ENCODE assay signal across 26 cellular contexts in the genomic region with DNA sequence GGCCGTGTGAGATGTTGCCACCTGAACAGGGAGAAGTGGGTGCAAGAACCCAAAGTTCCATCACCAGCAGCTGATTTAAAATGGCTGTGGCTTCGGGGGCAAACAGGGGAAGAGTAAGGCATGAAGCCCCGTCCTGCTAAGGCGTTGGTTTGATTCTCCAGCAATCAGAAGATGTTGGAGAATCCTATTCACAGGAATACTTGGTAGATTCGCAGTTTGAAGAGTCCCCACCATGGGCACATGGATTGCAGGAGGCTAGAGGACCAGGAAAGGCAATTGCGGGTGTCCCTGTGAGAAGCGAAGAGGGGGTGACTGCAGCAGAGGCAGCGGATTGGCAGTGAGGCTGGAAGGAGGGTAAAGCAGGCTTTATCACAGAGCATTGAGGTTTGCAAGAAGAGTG. TPM values are rescaled to one million over a fixed set of nuclear protein-coding genes. Genes with fewer than 3 reads are reported as not detected.
DNase-seq lines count a peak whose midpoint lies in the region; ATAC-seq, FAIRE-seq and TF ChIP-seq lines count a peak whose summit lies in the region.
"Had no signal": no experiment of that assay in that cellular context is flagged by ENCODE, and none has a peak within 500 bp of the region (broad histone marks: within the 10 kb centered on the region; RNA-seq: fewer than 3 reads in every experiment).

No MANE protein-coding gene starts in this region.

- ATAC-seq in left lung = no peak
- ATAC-seq in HG02884 (IDR thresholded peaks at IDR 0.05; ENCODE audit: unreplicated experiment) = no peak
- ATAC-seq in HG03196 (IDR thresholded peaks at IDR 0.05; ENCODE audit: unreplicated experiment) = no peak
- ATAC-seq: left colon; stimulated activated naive CD8-positive, alpha-beta T cell treated with anti-CD3 and anti-CD28 coated beads, Interleukin-15, amount 100 ng/mL, for 72 hours had no signal

- no peaks in the 10 kb centered on the region for H3K36me3 Mint-ChIP-seq in Caco-2 (ENCODE audit: insufficient read depth, unreplicated experiment)
- H3K36me3 Mint-ChIP-seq in astrocyte (ENCODE audit: low read depth, unreplicated experiment) = peaks cover 28% of the 10 kb centered on the region
- H3K36me3 Mint-ChIP-seq: activated naive CD4-positive, alpha-beta T cell treated with anti-CD3 and anti-CD28 coated beads, Interleukin-2, amount 10 ng/mL, durations not matched to agents 7 days and 5 days; CD8-positive, alpha-beta memory T cell had no signal

- peaks cover 20% of the 10 kb centered on the region for H4K20me1 ChIP-seq in astrocyte (ENCODE audit: insufficient read depth, low read length)

- H3K4me2 ChIP-seq in astrocyte (ENCODE audit: low read length) (no peak overlapping the region), trophoblast cell (ENCODE audit: low read length) (no peak overlapping the region)

- H4K91ac ChIP-seq in trophoblast cell (ENCODE audit: low read depth, low read length) = no peak overlapping the region

- H3K79me2 ChIP-seq in astrocyte (ENCODE audit: insufficient read depth, low read length) (no peaks in the 10 kb centered on the region), trophoblast cell (ENCODE audit: control insufficient read depth, insufficient read depth, low read length, poor library complexity) (no peaks in the 10 kb centered on the region)

- BruUV-seq in Caco-2 (replicated peaks; lab: Mats Ljungman, UMichigan) = no TSS peak

- TF ChIP-seq CTCF in Caco-2 (IDR thresholded peaks at IDR 0.05; ENCODE audit: insufficient read depth in 1 of 2, low read depth in 1 of 2, low read length in 1 of 2, severe bottlenecking in 1 of 2, unreplicated experiment in 1 of 2) (no peak), astrocyte (IDR thresholded peaks at IDR 0.05; ENCODE audit: insufficient read depth, low read depth, low read length) (no peak), left lung (IDR thresholded peaks at IDR 0.05) (no peak)

- CTCF ChIA-PET in Caco-2 (lab: Charles Lee) = no interaction called here

- H3K36me3 ChIP-seq in Caco-2 (ENCODE audit: control insufficient read depth, insufficient read depth, low read length) (no peaks in the 10 kb centered on the region), astrocyte (ENCODE audit: insufficient read depth, low read length) (peaks cover 2% of the 10 kb centered on the region), left lung (peaks cover 0 to 6% of the 10 kb centered on the region in 2 donors), trophoblast cell (ENCODE audit: control insufficient read depth in 1 of 2, insufficient read depth in 2 of 2, low read length in 2 of 2) (peaks cover 30 to 49% of the 10 kb centered on the region in 2 experiments)
- H3K36me3 ChIP-seq: BE2C, SJCRH30 had no signal

- DNase-seq in Caco-2 (no peak), astrocyte (ENCODE audit: low read depth) (no peak), left lung (no peak), trophoblast cell (no peak), NCI-H1694 (lab: John Stamatoyannopoulos, UW) (no peak), NCI-H1105 treated with DMSO at 0.1 percent for 48 hours (lab: John Stamatoyannopoulos, UW) (no peak)
- DNase-seq: activated CD4-positive, alpha-beta T cell treated with anti-CD3 and anti-CD28 coated beads, Interleukin-2, amount 50 U/mL, for 4 hours; activated naive CD4-positive, alpha-beta T cell treated with anti-CD3 and anti-CD28 coated beads, Interleukin-2, amount 10 ng/mL, durations not matched to agents 7 days and 5 days; BE2C; CD8-positive, alpha-beta memory T cell; effector CD8-positive, alpha-beta T cell; foreskin fibroblast; left colon; NCI-H187 treated with DMSO at 0.1 percent for 48 hours; NCI-H526; stimulated activated naive CD8-positive, alpha-beta T cell treated with anti-CD3 and anti-CD28 coated beads, Interleukin-15, amount 100 ng/mL, for 72 hours; tibial artery had no signal

- H3K4me1 ChIP-seq in Caco-2 = 0 out of 2 replicates have a peak, but pooled peaks cover 6% of the 10 kb centered on the region
- peaks cover 11% of the 10 kb centered on the region for H3K4me1 ChIP-seq in astrocyte (ENCODE audit: insufficient read depth, low read length)
- peaks cover 0 to 19% of the 10 kb centered on the region in 2 donors for H3K4me1 ChIP-seq in left lung
- H3K4me1 ChIP-seq in trophoblast cell (ENCODE audit: control insufficient read depth in 1 of 2, insufficient read depth in 2 of 2, low read length in 2 of 2) = peaks cover 23 to 25% of the 10 kb centered on the region in 2 experiments
- H3K4me1 ChIP-seq: BE2C had no signal

- no peak overlapping the region for H3K27ac ChIP-seq in astrocyte (ENCODE audit: low read depth, low read length)
- H3K27ac ChIP-seq in left lung = peak overlapping the region; percentile 74 to 76
- no peak overlapping the region for H3K27ac ChIP-seq in trophoblast cell (ENCODE audit: low read depth, low read length)
- H3K27ac ChIP-seq: SJCRH30 had no signal

- intact Hi-C loops in Caco-2 (cut with micrococcal nuclease; ENCODE audit: unreplicated experiment) = no loop called here
- intact Hi-C loops in left lung (cut with DNase I) = no loop called here

- H2BK12ac ChIP-seq in trophoblast cell (ENCODE audit: low read length) = no peak overlapping the region

- H3K23ac ChIP-seq in trophoblast cell (ENCODE audit: low read length) = no peak overlapping the region

- H3K4me1 Mint-ChIP-seq in Caco-2 (ENCODE audit: low read depth, unreplicated experiment) (peaks cover 6% of the 10 kb centered on the region), astrocyte (ENCODE audit: low read depth, unreplicated experiment) (peaks cover 25% of the 10 kb centered on the region)
- H3K4me1 Mint-ChIP-seq: activated naive CD4-positive, alpha-beta T cell treated with anti-CD3 and anti-CD28 coated beads, Interleukin-2, amount 10 ng/mL, durations not matched to agents 7 days and 5 days; CD8-positive, alpha-beta memory T cell; stimulated activated naive CD8-positive, alpha-beta T cell treated with anti-CD3 and anti-CD28 coated beads, Interleukin-15, amount 100 ng/mL, for 72 hours had no signal

- no peak overlapping the region for H2AFZ ChIP-seq in astrocyte (ENCODE audit: low read depth, low read length)
- no peak overlapping the region for H2AFZ ChIP-seq in trophoblast cell (ENCODE audit: insufficient read depth, low read length, poor library complexity)

- H3K27ac Mint-ChIP-seq in Caco-2 (ENCODE audit: unreplicated experiment) = peak overlapping the region; percentile 23
- no peak overlapping the region for H3K27ac Mint-ChIP-seq in astrocyte (ENCODE audit: unreplicated experiment)
- H3K27ac Mint-ChIP-seq: activated naive CD4-positive, alpha-beta T cell treated with anti-CD3 and anti-CD28 coated beads, Interleukin-2, amount 10 ng/mL, durations not matched to agents 7 days and 5 days; CD8-positive, alpha-beta memory T cell; IgD-negative memory B cell; nephron progenitor cell; stimulated activated naive CD8-positive, alpha-beta T cell treated with anti-CD3 and anti-CD28 coated beads, Interleukin-15, amount 100 ng/mL, for 72 hours had no signal

- no peak overlapping the region for H2AK5ac ChIP-seq in trophoblast cell (ENCODE audit: low read length)

- H3K18ac ChIP-seq in trophoblast cell (ENCODE audit: low read length) = peak overlapping the region; percentile 14

- H3K4me3 ChIP-seq in Caco-2 (ENCODE audit: low read depth, low read length) = no peak overlapping the region
- no peak overlapping the region for H3K4me3 ChIP-seq in astrocyte (ENCODE audit: insufficient read depth, low read depth, low read length)
- no peak overlapping the region for H3K4me3 ChIP-seq in left lung
- no peak overlapping the region for H3K4me3 ChIP-seq in trophoblast cell (ENCODE audit: low read depth, low read length)
- H3K4me3 ChIP-seq: SJCRH30, tibial artery had no signal

- POLR2A ChIA-PET in Caco-2 (lab: Charles Lee) = no interaction called here

- FAIRE-seq in astrocyte (lab: Jason Lieb, UNC) = no peak
- FAIRE-seq: colon, GM12892, H54, RCC 7860 had no signal

- H3K9me3 ChIP-seq in Caco-2 (no peaks in the 10 kb centered on the region), astrocyte (ENCODE audit: insufficient read depth, low read depth, low read length) (no peaks in the 10 kb centered on the region), left lung (no peaks in the 10 kb centered on the region), trophoblast cell (ENCODE audit: insufficient read depth, low read depth, low read length) (no peaks in the 10 kb centered on the region)
- H3K9me3 ChIP-seq: BE2C, SJCRH30, tibial artery had no signal

- H3K9me3 Mint-ChIP-seq in Caco-2 (ENCODE audit: unreplicated experiment) (no peaks in the 10 kb centered on the region), astrocyte (ENCODE audit: unreplicated experiment) (no peaks in the 10 kb centered on the region)
- H3K9me3 Mint-ChIP-seq: activated naive CD4-positive, alpha-beta T cell treated with anti-CD3 and anti-CD28 coated beads, Interleukin-2, amount 10 ng/mL, durations not matched to agents 7 days and 5 days; CD8-positive, alpha-beta memory T cell; nephron progenitor cell; stimulated activated naive CD8-positive, alpha-beta T cell treated with anti-CD3 and anti-CD28 coated beads, Interleukin-15, amount 100 ng/mL, for 72 hours had no signal

- no peaks in the 10 kb centered on the region for H3K79me1 ChIP-seq in trophoblast cell (ENCODE audit: low read length)

- H3K27me3 Mint-ChIP-seq in Caco-2 (ENCODE audit: insufficient read depth, unreplicated experiment) (no peaks in the 10 kb centered on the region), astrocyte (ENCODE audit: low read depth, unreplicated experiment) (no peaks in the 10 kb centered on the region)
- H3K27me3 Mint-ChIP-seq: IgD-negative memory B cell had no signal

- no peak overlapping the region for H2BK5ac ChIP-seq in trophoblast cell (ENCODE audit: low read depth, low read length, poor library complexity)

- H4K12ac ChIP-seq in trophoblast cell (ENCODE audit: low read depth, low read length) = no peak overlapping the region

- no peak overlapping the region for H4K8ac ChIP-seq in trophoblast cell (ENCODE audit: low read depth, low read length)

- H3K14ac ChIP-seq in trophoblast cell (ENCODE audit: low read length) = no peak overlapping the region

- WGBS in trophoblast cell (ENCODE audit: extremely low coverage, insufficient coverage, insufficient read length) = no CpG with 5 or more reads among the region's 8 CpGs

- H2BK120ac ChIP-seq in trophoblast cell (ENCODE audit: insufficient read depth, low read length, poor library complexity) = no peak overlapping the region

- H3K9ac ChIP-seq in astrocyte (ENCODE audit: low read length) (peak overlapping the region; percentile 45), trophoblast cell (ENCODE audit: low read length) (no peak overlapping the region)

- H3K4ac ChIP-seq in trophoblast cell (ENCODE audit: low read depth, low read length) = no peak overlapping the region

- no peaks in the 10 kb centered on the region for H3K27me3 ChIP-seq in Caco-2 (replicated peaks; ENCODE audit: control insufficient read depth, insufficient read depth, low read length)
- no peaks in the 10 kb centered on the region for H3K27me3 ChIP-seq in astrocyte (ENCODE audit: insufficient read depth, low read length)
- no peaks in the 10 kb centered on the region for H3K27me3 ChIP-seq in left lung
- H3K27me3 ChIP-seq in trophoblast cell (ENCODE audit: insufficient read depth, low read length) = no peaks in the 10 kb centered on the region
- H3K27me3 ChIP-seq: BE2C, SJCRH30, tibial artery had no signal

- H3K4me3 Mint-ChIP-seq in Caco-2 (ENCODE audit: unreplicated experiment) = no peak overlapping the region
- no peak overlapping the region for H3K4me3 Mint-ChIP-seq in astrocyte (ENCODE audit: unreplicated experiment)
- H3K4me3 Mint-ChIP-seq: activated naive CD4-positive, alpha-beta T cell treated with anti-CD3 and anti-CD28 coated beads, Interleukin-2, amount 10 ng/mL, durations not matched to agents 7 days and 5 days; CD8-positive, alpha-beta memory T cell; IgD-negative memory B cell; nephron progenitor cell; stimulated activated naive CD8-positive, alpha-beta T cell treated with anti-CD3 and anti-CD28 coated beads, Interleukin-15, amount 100 ng/mL, for 72 hours had no signal

RNA-seq across cellular contexts. Expression of a gene that starts 46.6 kb away (rescaled TPM):
- total RNA-seq in Caco-2 (2022) = not detected in 2 replicates
- 0.07 TPM in 1 of 2 replicates, not detected in the other for total RNA-seq in astrocyte
- under 1 TPM; 0.09 to 0.18 TPM for total RNA-seq in left lung
- 1.1 and 1.4 TPM in 2 replicates for polyA plus RNA-seq in trophoblast cell (2013)
- total RNA-seq: CD8-positive, alpha-beta memory T cell; left colon had no signal
- polyA plus RNA-seq: CD8-positive, alpha-beta memory T cell; IgD-negative memory B cell had no signal

Comparison
In these comparisons a context has a peak if more than half of its experiments do, and no peak if none do; other contexts are left out.
1. H3K27ac ChIP-seq: peak in left lung (2 of 2); none in astrocyte (single experiment) and trophoblast cell (single experiment).